Comparison of ENCODE assay signal across 26 cellular contexts in the genomic region with DNA sequence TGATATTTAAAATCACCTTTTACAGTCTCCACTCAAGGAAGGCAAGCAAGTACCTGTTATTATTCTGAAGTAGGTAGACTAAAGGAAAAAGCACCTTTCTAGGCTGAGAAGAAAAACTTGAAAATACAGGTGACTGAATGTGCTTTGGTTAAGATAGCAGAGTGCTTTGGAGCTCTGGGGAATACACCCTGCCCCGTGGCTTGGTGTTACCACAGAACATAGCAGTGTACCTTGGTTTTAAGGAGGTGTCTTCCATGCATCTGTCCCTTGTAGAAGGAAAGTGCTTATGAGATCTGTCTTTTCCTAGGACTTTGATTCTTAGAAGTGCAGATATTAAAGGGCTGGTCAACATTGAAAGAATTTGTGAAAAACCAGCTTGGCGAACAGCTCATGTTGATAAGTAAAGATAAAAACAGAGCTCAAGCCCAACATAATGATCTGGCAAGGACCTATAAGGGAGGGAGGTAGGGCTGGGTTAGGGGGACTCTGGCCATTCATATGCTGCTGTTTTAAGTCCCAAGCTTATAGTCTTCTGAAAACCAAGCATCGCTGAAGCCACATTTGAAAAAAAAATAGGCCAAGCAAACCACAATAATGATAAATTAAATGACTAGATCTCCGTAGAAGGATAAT.
A peak's percentile ranks its signal among the peaks of the same experiment; 100 is the strongest.
DNase-seq lines count a peak whose midpoint lies in the region; ATAC-seq, FAIRE-seq and TF ChIP-seq lines count a peak whose summit lies in the region.
"Had no signal": no experiment of that assay in that cellular context is flagged by ENCODE, and none has a peak within 500 bp of the region (broad histone marks: within the 10 kb centered on the region; RNA-seq: fewer than 3 reads in every experiment).

No MANE protein-coding gene starts in this region.

- ATAC-seq in pancreas = peak; percentile 10 to 56 (median 40)
- ATAC-seq in GM19023 (IDR thresholded peaks at IDR 0.05; ENCODE audit: unreplicated experiment) = no peak
- ATAC-seq: activated naive CD4-positive, alpha-beta T cell treated with anti-CD3 and anti-CD28 coated beads, Interleukin-2, amount 50 U/mL, for 72 hours; stimulated activated naive B cell treated with anti-CD40 and anti-IgM and Interleukin-4, amounts not matched to agents 10 μg/mL and 1 μg/mL and 100 μg/mL, for 72 hours had no signal

- peaks cover 33% of the 10 kb centered on the region for H3K4me1 Mint-ChIP-seq in endothelial cell (ENCODE audit: unreplicated experiment)

- intact Hi-C loops in cardiac septum (cut with DNase I) = no loop called here
- intact Hi-C loops in pancreas (cut with DNase I) = no loop called here
- intact Hi-C loops in uterus (cut with DNase I; ENCODE audit: low total_unique reads) = loop anchor here (10.0 kb wide), 1 partner anchor 65 kb away; a partner anchor contains a TSS

- H3K27ac ChIP-seq in cardiac muscle cell = peak overlapping the region; percentile 85
- peak overlapping the region in 1 of 4 donors; percentile 51 for H3K27ac ChIP-seq in pancreas
- peak overlapping the region; percentile 65 to 71 for H3K27ac ChIP-seq in uterus
- H3K27ac ChIP-seq: 22Rv1, C4-2B, coronary artery, suprapubic skin had no signal

- FAIRE-seq in pancreas (lab: Jason Lieb, UNC) = no peak
- no peak for FAIRE-seq in RCC 7860 (lab: Jason Lieb, UNC)

- no peaks in the 10 kb centered on the region for H3K9me3 Mint-ChIP-seq in endothelial cell (ENCODE audit: unreplicated experiment)
- H3K9me3 Mint-ChIP-seq: naive B cell had no signal

- 39 to 41% methylated on average over 4 of the region's 4 CpGs for WGBS in pancreas, 2 donors

- no peak for TF ChIP-seq POLR2A in uterus (IDR thresholded peaks at IDR 0.05)

- H3K4me1 ChIP-seq in cardiac muscle cell (ENCODE audit: low read depth) = peaks cover 67% of the 10 kb centered on the region
- H3K4me1 ChIP-seq in pancreas = peaks cover 35 to 68% (median 49%) of the 10 kb centered on the region in 3 donors
- H3K4me1 ChIP-seq in uterus = peaks cover 0 to 7% of the 10 kb centered on the region in 2 donors

- no peak overlapping the region for H3K4me3 Mint-ChIP-seq in endothelial cell (ENCODE audit: unreplicated experiment)
- H3K4me3 Mint-ChIP-seq: stimulated activated naive B cell treated with anti-CD40 and anti-IgM and Interleukin-4, amounts not matched to agents 10 μg/mL and 1 μg/mL and 100 μg/mL, for 72 hours had no signal

- peaks cover 8% of the 10 kb centered on the region for H3K36me3 Mint-ChIP-seq in endothelial cell (ENCODE audit: low read depth, unreplicated experiment)

- H3K9me3 ChIP-seq in cardiac muscle cell (ENCODE audit: low read depth) (no peaks in the 10 kb centered on the region), pancreas (no peaks in the 10 kb centered on the region), uterus (no peaks in the 10 kb centered on the region)
- H3K9me3 ChIP-seq: left ventricle myocardium inferior, suprapubic skin had no signal

- H3K27me3 Mint-ChIP-seq in endothelial cell (ENCODE audit: unreplicated experiment) = no peaks in the 10 kb centered on the region
- H3K27me3 Mint-ChIP-seq: naive B cell; stimulated activated naive B cell treated with anti-CD40 and anti-IgM and Interleukin-4, amounts not matched to agents 10 μg/mL and 1 μg/mL and 100 μg/mL, for 72 hours had no signal

- H3K36me3 ChIP-seq in cardiac muscle cell (no peaks in the 10 kb centered on the region), pancreas (no peaks in the 10 kb centered on the region), uterus (no peaks in the 10 kb centered on the region)
- H3K36me3 ChIP-seq: left ventricle myocardium inferior, suprapubic skin had no signal

- H3K27me3 ChIP-seq in cardiac muscle cell (no peaks in the 10 kb centered on the region), pancreas (no peaks in the 10 kb centered on the region), uterus (no peaks in the 10 kb centered on the region)
- H3K27me3 ChIP-seq: suprapubic skin had no signal

- TF ChIP-seq CTCF in cardiac muscle cell (IDR thresholded peaks at IDR 0.05; ENCODE audit: low read depth, low read length) = no peak
- TF ChIP-seq CTCF in endothelial cell (IDR thresholded peaks at IDR 0.05; ENCODE audit: unreplicated experiment) = no peak
- no peak for TF ChIP-seq CTCF in pancreas (IDR thresholded peaks at IDR 0.05)
- no peak for TF ChIP-seq CTCF in uterus (IDR thresholded peaks at IDR 0.05)

- DNase-seq in cardiac muscle cell (ENCODE audit: low read depth in 1 of 2, low spot score in 1 of 2) (no peak), cardiac septum (ENCODE audit: low spot score) (no peak), endothelial cell (ENCODE audit: low spot score) (no peak), pancreas (no peak), uterus (no peak), RCC 7860 (ENCODE audit: low spot score) (no peak), NAMALWA (ENCODE audit: low spot score) (no peak)
- DNase-seq: activated CD4-positive, alpha-beta T cell treated with anti-CD3 and anti-CD28 coated beads for 4 hours; Calu3; effector memory CD4-positive, alpha-beta T cell; glutamatergic neuron; GOT3; left ventricle myocardium inferior; naive B cell; NCI-H1417 treated with DMSO at 0.1 percent for 48 hours; NCI-H2081; occipital lobe; SIG-M5; stimulated activated naive B cell treated with anti-CD40 and anti-IgM and Interleukin-4, amounts not matched to agents 10 μg/mL and 1 μg/mL and 100 μg/mL, for 72 hours; SW 1271 had no signal

- peak overlapping the region; percentile 18 for H3K27ac Mint-ChIP-seq in endothelial cell (ENCODE audit: unreplicated experiment)
- H3K27ac Mint-ChIP-seq: activated naive CD4-positive, alpha-beta T cell treated with anti-CD3 and anti-CD28 coated beads, Interleukin-2, amount 50 U/mL, for 72 hours; stimulated activated naive B cell treated with anti-CD40 and anti-IgM and Interleukin-4, amounts not matched to agents 10 μg/mL and 1 μg/mL and 100 μg/mL, for 72 hours had no signal

- H3K4me3 ChIP-seq in cardiac muscle cell (no peak overlapping the region), pancreas (no peak overlapping the region), uterus (no peak overlapping the region)
- H3K4me3 ChIP-seq: coronary artery, left ventricle myocardium inferior, suprapubic skin had no signal
